In the genomic region with DNA sequence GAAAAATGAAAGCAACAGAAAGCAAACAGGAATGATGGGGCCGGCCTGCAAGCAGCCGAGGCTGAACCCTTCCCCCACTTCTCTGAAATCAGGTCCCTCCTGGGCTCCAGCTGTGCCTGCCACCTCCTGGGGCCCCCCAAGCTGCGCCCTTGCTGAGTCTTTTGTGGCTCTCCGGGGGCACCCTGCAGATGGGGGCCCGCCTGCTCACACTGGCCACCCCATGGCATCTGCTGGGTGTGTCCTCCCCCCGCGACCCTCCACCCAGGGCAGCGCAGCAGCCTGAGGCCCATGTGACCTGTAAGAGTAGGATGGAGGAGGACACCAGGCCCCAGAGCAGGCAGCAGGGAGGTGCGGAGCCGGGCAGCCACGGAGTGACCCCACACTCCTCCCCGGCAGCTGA, we compare ENCODE assay signal across 13 cellular contexts. TPM values are rescaled to one million over a fixed set of nuclear protein-coding genes. Genes with fewer than 3 reads are reported as not detected.
DNase-seq lines count a peak whose midpoint lies in the region; ATAC-seq and TF ChIP-seq lines count a peak whose summit lies in the region.
"Had no signal": no experiment of that assay in that cellular context is flagged by ENCODE, and none has a peak within 500 bp of the region (broad histone marks: within the 10 kb centered on the region; RNA-seq: fewer than 3 reads in every experiment).

No MANE protein-coding gene starts in this region.

- no peak overlapping the region for H3K4me3 ChIP-seq in BLaER1
- H3K4me3 ChIP-seq in H7 (ENCODE audit: insufficient read depth, low read depth, low read length): no peak overlapping the region
- H3K4me3 ChIP-seq: HAP-1 had no signal

- H3K36me3 Mint-ChIP-seq in T-helper 17 cell (ENCODE audit: low read depth): no peaks in the 10 kb centered on the region
- H3K36me3 Mint-ChIP-seq in glutamatergic neuron (ENCODE audit: unreplicated experiment): no peaks in the 10 kb centered on the region
- no peaks in the 10 kb centered on the region for H3K36me3 Mint-ChIP-seq in endothelial cell (ENCODE audit: low read depth, unreplicated experiment)
- H3K36me3 Mint-ChIP-seq in activated T-cell treated with anti-CD3 and anti-CD28 coated beads, Interleukin-2, amount 50 U/mL, for 4 hours (ENCODE audit: insufficient read depth): no peaks in the 10 kb centered on the region

- no peak for ATAC-seq in T-helper 17 cell
- ATAC-seq in activated T-cell treated with anti-CD3 and anti-CD28 coated beads, Interleukin-2, amount 50 U/mL, for 4 hours: no peak

- H3K9me3 ChIP-seq in BLaER1: no peaks in the 10 kb centered on the region
- H3K9me3 ChIP-seq in T-helper 17 cell (ENCODE audit: control insufficient read depth, low read length, poor library complexity, severe bottlenecking): no peaks in the 10 kb centered on the region
- H3K9me3 ChIP-seq: Caco-2, HAP-1 had no signal

- DNase-seq in H7 (peak; percentile 69), T-helper 17 cell (no peak), glutamatergic neuron (no peak), GM19238 (ENCODE audit: insufficient read length, low spot score) (no peak), endothelial cell (ENCODE audit: low spot score) (no peak)
- DNase-seq in activated T-cell treated with anti-CD3 and anti-CD28 coated beads, Interleukin-2, amount 50 U/mL, for 4 hours: no peak
- DNase-seq: Caco-2; CD4-positive, alpha-beta T cell; GOT3 had no signal

- H3K27me3 Mint-ChIP-seq in T-helper 17 cell (no peaks in the 10 kb centered on the region), glutamatergic neuron (ENCODE audit: unreplicated experiment) (peaks cover 6% of the 10 kb centered on the region), endothelial cell (ENCODE audit: unreplicated experiment) (peaks cover 4% of the 10 kb centered on the region)
- H3K27me3 Mint-ChIP-seq in activated T-cell treated with anti-CD3 and anti-CD28 coated beads, Interleukin-2, amount 50 U/mL, for 4 hours (ENCODE audit: low read depth): peaks cover 2% of the 10 kb centered on the region
- H3K27me3 Mint-ChIP-seq: CD4-positive, alpha-beta T cell had no signal

- H3K9me3 Mint-ChIP-seq in glutamatergic neuron (ENCODE audit: unreplicated experiment) (peaks cover 1% of the 10 kb centered on the region), endothelial cell (ENCODE audit: unreplicated experiment) (no peaks in the 10 kb centered on the region)
- H3K9me3 Mint-ChIP-seq in activated T-cell treated with anti-CD3 and anti-CD28 coated beads, Interleukin-2, amount 50 U/mL, for 4 hours: no peaks in the 10 kb centered on the region
- H3K9me3 Mint-ChIP-seq: CD4-positive, alpha-beta T cell had no signal

- peaks cover 67% of the 10 kb centered on the region for H3K4me1 ChIP-seq in BLaER1

- peaks cover 100% of the 10 kb centered on the region for H4K20me1 ChIP-seq in BLaER1

- H3K4me1 Mint-ChIP-seq in T-helper 17 cell: peaks cover 2% of the 10 kb centered on the region
- H3K4me1 Mint-ChIP-seq in glutamatergic neuron (ENCODE audit: low read depth, unreplicated experiment): peaks cover 6% of the 10 kb centered on the region
- peaks cover 4% of the 10 kb centered on the region for H3K4me1 Mint-ChIP-seq in endothelial cell (ENCODE audit: unreplicated experiment)
- H3K4me1 Mint-ChIP-seq in activated T-cell treated with anti-CD3 and anti-CD28 coated beads, Interleukin-2, amount 50 U/mL, for 4 hours (ENCODE audit: low read depth): peaks cover 3% of the 10 kb centered on the region

- H3K4me2 ChIP-seq in BLaER1: peak overlapping the region; percentile 100

- no peak overlapping the region for H3K9ac ChIP-seq in BLaER1

- TF ChIP-seq CTCF in glutamatergic neuron (IDR thresholded peaks at IDR 0.05; ENCODE audit: partially characterized antibody, unreplicated experiment) (no peak), endothelial cell (IDR thresholded peaks at IDR 0.05; ENCODE audit: unreplicated experiment) (no peak)

- H3K4me3 Mint-ChIP-seq in T-helper 17 cell (no peak overlapping the region), glutamatergic neuron (ENCODE audit: unreplicated experiment) (peak overlapping the region; percentile 46), endothelial cell (ENCODE audit: unreplicated experiment) (no peak overlapping the region)
- H3K4me3 Mint-ChIP-seq in activated T-cell treated with anti-CD3 and anti-CD28 coated beads, Interleukin-2, amount 50 U/mL, for 4 hours: no peak overlapping the region
- H3K4me3 Mint-ChIP-seq: B cell; CD4-positive, alpha-beta T cell had no signal

- H3K27ac Mint-ChIP-seq in T-helper 17 cell: peak overlapping the region; percentile 53
- no peak overlapping the region for H3K27ac Mint-ChIP-seq in glutamatergic neuron (ENCODE audit: unreplicated experiment)
- H3K27ac Mint-ChIP-seq in endothelial cell (ENCODE audit: unreplicated experiment): no peak overlapping the region
- H3K27ac Mint-ChIP-seq: B cell; CD4-positive, alpha-beta T cell had no signal

- H3K36me3 ChIP-seq in BLaER1 (peaks cover 81% of the 10 kb centered on the region), H7 (replicated peaks; ENCODE audit: control insufficient read depth, insufficient read depth, low read length) (no peaks in the 10 kb centered on the region)
- H3K36me3 ChIP-seq: HAP-1 had no signal

- H3K27me3 ChIP-seq in BLaER1 (no peaks in the 10 kb centered on the region), H7 (ENCODE audit: control insufficient read depth, insufficient read depth, low read length) (no peaks in the 10 kb centered on the region)

- peak overlapping the region; percentile 47 for H3K27ac ChIP-seq in BLaER1
- H3K27ac ChIP-seq: C4-2B had no signal

RNA-seq across cellular contexts. Expression of a gene that starts 5.7 kb away (rescaled TPM):
- total RNA-seq in H7 (2014; rRNA removed; shearing (Covaris generic)): 17.3 and 22.2 TPM in 2 replicates
- total RNA-seq in T-helper 17 cell: 10 to 100 TPM in 1 of 2 donors, 1 to 10 TPM in 1; 7.4 to 10.8 TPM
- total RNA-seq in glutamatergic neuron (ENCODE audit: unreplicated experiment): 140 TPM
- 31.7 TPM for total RNA-seq in endothelial cell (ENCODE audit: unreplicated experiment)
- 10 to 100 TPM; 12.8 to 13.6 (median 13.4) TPM for total RNA-seq in activated T-cell treated with anti-CD3 and anti-CD28 coated beads, Interleukin-2, amount 50 U/mL, for 4 hours

RNA-seq across cellular contexts. Expression of a gene that starts 29.2 kb away (rescaled TPM):
- total RNA-seq in H7 (2014; rRNA removed; shearing (Covaris generic)): 0.04 TPM in 1 of 2 replicates, not detected in the other
- under 1 TPM in 1 of 2 donors, not detected in 1; 0.12 TPM for total RNA-seq in T-helper 17 cell
- 15.8 TPM for total RNA-seq in glutamatergic neuron (ENCODE audit: unreplicated experiment)
- 0.05 TPM for total RNA-seq in endothelial cell (ENCODE audit: unreplicated experiment)
- total RNA-seq in activated T-cell treated with anti-CD3 and anti-CD28 coated beads, Interleukin-2, amount 50 U/mL, for 4 hours: under 1 TPM in 1 of 3 donors, not detected in 2; 0.11 TPM
- total RNA-seq: CD4-positive, alpha-beta T cell had no signal

RNA-seq across cellular contexts. Expression of a gene that starts 30.5 kb away (rescaled TPM):
- total RNA-seq in H7 (2014; rRNA removed; shearing (Covaris generic)): 11.2 and 20.2 TPM in 2 replicates
- total RNA-seq in T-helper 17 cell (10 to 100 TPM; 19.3 to 28.6 TPM), glutamatergic neuron (ENCODE audit: unreplicated experiment) (16.5 TPM), endothelial cell (ENCODE audit: unreplicated experiment) (14.5 TPM)
- 10 to 100 TPM; 75.5 to 82.7 (median 75.5) TPM for total RNA-seq in activated T-cell treated with anti-CD3 and anti-CD28 coated beads, Interleukin-2, amount 50 U/mL, for 4 hours

RNA-seq across cellular contexts. Expression of a gene that starts 40.4 kb away (rescaled TPM):
- total RNA-seq in H7 (2014; rRNA removed; shearing (Covaris generic)): 0.15 and 0.28 TPM in 2 replicates
- total RNA-seq in T-helper 17 cell: 1 to 10 TPM in 1 of 2 donors, under 1 TPM in 1; 0.86 to 1.9 TPM
- 4.1 TPM for total RNA-seq in glutamatergic neuron (ENCODE audit: unreplicated experiment)
- total RNA-seq in endothelial cell (ENCODE audit: unreplicated experiment): 0.41 TPM
- total RNA-seq in activated T-cell treated with anti-CD3 and anti-CD28 coated beads, Interleukin-2, amount 50 U/mL, for 4 hours: 1 to 10 TPM; 1.4 to 3.4 (median 2.4) TPM

Comparison
In these comparisons a context has a peak if more than half of its experiments do, and no peak if none do; other contexts are left out.
1. RNA of a gene that starts 29.2 kb away (total RNA-seq): 15.8 TPM in glutamatergic neuron (single experiment); 0.12 TPM in T-helper 17 cell, 0.05 TPM in endothelial cell (single experiment), 0.11 TPM in activated T-cell treated with anti-CD3 and anti-CD28 coated beads, Interleukin-2, amount 50 U/mL, for 4 hours and 0.04 TPM in H7; every median in the first group is over 10 times any median in the second.